Comparison of ENCODE assay signal across 8 cellular contexts in the genomic region with DNA sequence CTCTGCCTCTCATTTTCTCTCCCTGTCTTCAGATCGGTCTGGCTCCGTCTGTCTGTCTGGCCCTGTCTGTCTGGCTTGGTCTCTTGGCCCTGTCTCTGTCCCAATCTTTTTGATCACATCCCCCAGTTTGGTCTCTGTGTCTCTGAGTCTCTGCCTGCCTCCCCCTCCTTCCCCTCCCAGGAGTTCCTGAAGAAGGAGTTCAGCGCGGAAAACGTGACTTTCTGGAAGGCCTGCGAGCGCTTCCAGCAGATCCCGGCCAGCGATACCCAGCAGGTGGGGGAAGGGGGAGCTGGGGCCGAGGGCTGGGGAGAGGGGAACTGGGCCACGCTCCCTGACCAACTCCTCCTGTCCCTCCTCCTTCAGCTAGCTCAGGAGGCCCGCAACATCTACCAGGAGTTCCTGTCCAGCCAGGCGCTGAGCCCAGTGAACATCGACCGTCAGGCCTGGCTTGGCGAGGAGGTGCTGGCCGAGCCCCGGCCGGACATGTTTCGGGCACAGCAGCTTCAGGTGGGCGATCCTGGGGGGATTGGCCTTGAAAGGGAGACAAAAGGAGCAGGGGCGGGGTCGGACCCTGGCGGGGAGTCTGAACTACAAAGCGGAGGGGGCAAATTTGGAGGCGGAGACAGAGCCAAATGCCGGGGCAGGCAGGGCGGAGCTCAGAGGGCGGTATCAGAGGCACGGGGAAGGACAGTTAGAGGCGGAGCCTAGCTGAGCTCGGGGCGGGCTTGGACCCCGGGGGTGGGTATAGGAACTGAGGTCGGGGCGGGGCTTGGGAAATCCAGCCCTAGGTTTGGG. TPM values are rescaled to one million over a fixed set of nuclear protein-coding genes. Genes with fewer than 3 reads are reported as not detected.
DNase-seq lines count a peak whose midpoint lies in the region; TF ChIP-seq lines count a peak whose summit lies in the region.

No MANE protein-coding gene starts in this region.

- no peaks in the 10 kb centered on the region for H3K27me3 ChIP-seq in SK-N-SH (ENCODE audit: insufficient read depth)
- no peaks in the 10 kb centered on the region for H3K27me3 ChIP-seq in osteoblast (ENCODE audit: insufficient read depth, low read length)

- TF ChIP-seq EP300 in SK-N-SH (IDR thresholded peaks at IDR 0.05; ENCODE audit: borderline replicate concordance in 1 of 2, low read depth in 1 of 2, low read length in 1 of 2), result no peak

- H3K4me1 Mint-ChIP-seq in glutamatergic neuron (ENCODE audit: low read depth, unreplicated experiment), result peaks cover 16% of the 10 kb centered on the region

- TF ChIP-seq CTCF in SK-N-SH (IDR thresholded peaks at IDR 0.05) (no peak), glutamatergic neuron (IDR thresholded peaks at IDR 0.05; ENCODE audit: partially characterized antibody, unreplicated experiment) (no peak), osteoblast (IDR thresholded peaks at IDR 0.05; ENCODE audit: extremely low read depth, low read depth, low read length) (no peak)

- DNase-seq in EL, result peak; percentile 88
- DNase-seq in SK-N-SH, result peak; percentile 99
- peak; percentile 87 for DNase-seq in glutamatergic neuron
- peak; percentile 100 for DNase-seq in osteoblast (ENCODE audit: insufficient read length, low spot score, missing footprints)
- DNase-seq in activated CD4-positive, CD25-positive, alpha-beta regulatory T cell (lab: John Stamatoyannopoulos, UW), result no peak
- no peak for DNase-seq in NOMO-1 treated with DMSO at 0.1 percent for 48 hours (lab: John Stamatoyannopoulos, UW; ENCODE audit: unreplicated experiment)
- DNase-seq in activated CD8-positive, alpha-beta memory T cell treated with anti-CD3 and anti-CD28 coated beads, Interleukin-2, amount 50 U/mL, for 48 hours, result no peak
- DNase-seq in stimulated activated naive CD4-positive, alpha-beta T cell treated with Interleukin-2 at 50 U/mL for 16 hours (lab: John Stamatoyannopoulos, UW), result no peak

- H3K4me3 ChIP-seq in SK-N-SH (ENCODE audit: low read depth in 2 of 2, low read length in 1 of 2), result peak overlapping the region; percentile 48 to 50
- peak overlapping the region; percentile 70 for H3K4me3 ChIP-seq in osteoblast (ENCODE audit: insufficient read depth, low read length)

- H3K27ac ChIP-seq in SK-N-SH (ENCODE audit: low read depth in 2 of 2, low read length in 1 of 2), result peak overlapping the region; percentile 79 to 93
- no peak overlapping the region for H3K27ac ChIP-seq in osteoblast (ENCODE audit: low read depth, low read length)

- POLR2A ChIA-PET in SK-N-SH (lab: Yijun Ruan, JAX), result interaction anchor here (1.0 to 2.1 kb wide), 3 partner anchors 15 to 187 kb away, joined by 3 to 18 read pairs (median 4); partner anchors contain the start of gene LMAN2

- H3K27ac Mint-ChIP-seq in glutamatergic neuron (ENCODE audit: unreplicated experiment), result peak overlapping the region; percentile 90

- H3K4me2 ChIP-seq in SK-N-SH (peak overlapping the region; percentile 80), osteoblast (ENCODE audit: insufficient read depth, low read length) (peak overlapping the region; percentile 76)

- H3K27me3 Mint-ChIP-seq in glutamatergic neuron (ENCODE audit: unreplicated experiment), result peaks cover 9% of the 10 kb centered on the region

- H3K36me3 ChIP-seq in SK-N-SH (replicated peaks in 1 of 2; ENCODE audit: control insufficient read depth in 1 of 2, insufficient read depth in 2 of 2, low read length in 1 of 2) (no peaks in the 10 kb centered on the region), osteoblast (ENCODE audit: insufficient read depth, low read length) (no peaks in the 10 kb centered on the region)

- H3K4me3 Mint-ChIP-seq in glutamatergic neuron (ENCODE audit: unreplicated experiment), result peak overlapping the region; percentile 87

- H3K9me3 ChIP-seq in SK-N-SH (no peaks in the 10 kb centered on the region), osteoblast (ENCODE audit: low read depth, low read length) (no peaks in the 10 kb centered on the region)

- peaks cover 15% of the 10 kb centered on the region for H3F3A ChIP-seq in SK-N-SH (replicated peaks; ENCODE audit: insufficient read depth)

- H3K9me3 Mint-ChIP-seq in glutamatergic neuron (ENCODE audit: unreplicated experiment), result peaks cover 4% of the 10 kb centered on the region

- no peaks in the 10 kb centered on the region for H3K36me3 Mint-ChIP-seq in glutamatergic neuron (ENCODE audit: unreplicated experiment)

- CTCF ChIA-PET in SK-N-SH (lab: Yijun Ruan, JAX), result interaction anchor here (0.7 to 5.9 kb wide), 12 partner anchors 11 to 134 kb away, joined by 3 to 58 read pairs (median 8); partner anchors contain the start of genes F12, LMAN2 and SLC34A1

- H2AFZ ChIP-seq in SK-N-SH (ENCODE audit: low read depth) (peak overlapping the region; percentile 89), osteoblast (ENCODE audit: low read length) (peak overlapping the region; percentile 88)

- H3K9ac ChIP-seq in SK-N-SH, result peak overlapping the region; percentile 70

- no peaks in the 10 kb centered on the region for H4K20me1 ChIP-seq in SK-N-SH (ENCODE audit: insufficient read depth)
- H4K20me1 ChIP-seq in osteoblast (ENCODE audit: insufficient read depth, low read length), result no peaks in the 10 kb centered on the region

- H3K79me2 ChIP-seq in SK-N-SH (ENCODE audit: insufficient read depth) (no peaks in the 10 kb centered on the region), osteoblast (ENCODE audit: insufficient read depth, low read length) (no peaks in the 10 kb centered on the region)

- H3K9me2 ChIP-seq in SK-N-SH, result no peaks in the 10 kb centered on the region

- TF ChIP-seq RAD21 in SK-N-SH (IDR thresholded peaks at IDR 0.05; ENCODE audit: low read length), result no peak

- 35% methylated on average over 30 of the region's 36 CpGs for WGBS in SK-N-SH (ENCODE audit: low lambda C conversion rate)

- peaks cover 11 to 46% of the 10 kb centered on the region in 2 experiments for H3K4me1 ChIP-seq in SK-N-SH (ENCODE audit: control insufficient read depth in 1 of 2, insufficient read depth in 2 of 2, low read depth in 1 of 2, low read length in 1 of 2)
- peaks cover 13% of the 10 kb centered on the region for H3K4me1 ChIP-seq in osteoblast (ENCODE audit: insufficient read depth, low read length)

TF ChIP-seq in SK-N-SH, 30 proteins besides CTCF, POLR2A, EP300 and RAD21:
- TF ChIP-seq ELF1 (IDR thresholded peaks at IDR 0.05) (no peak), GATA2 (CRISPR knock-in tag; IDR thresholded peaks at IDR 0.05) (peak; percentile 74; the same call in 1 of the 2 replicates), MXI1 (IDR thresholded peaks at IDR 0.05; ENCODE audit: low read depth, low read length) (peak; percentile 63), MAX (IDR thresholded peaks at IDR 0.05; ENCODE audit: low read depth) (peak; percentile 79; the same call in 1 of the 2 replicates), NFIC (IDR thresholded peaks at IDR 0.05; ENCODE audit: borderline replicate concordance) (peak; percentile 4; the same call in 1 of the 2 replicates)
- TF ChIP-seq, protein P1, sequence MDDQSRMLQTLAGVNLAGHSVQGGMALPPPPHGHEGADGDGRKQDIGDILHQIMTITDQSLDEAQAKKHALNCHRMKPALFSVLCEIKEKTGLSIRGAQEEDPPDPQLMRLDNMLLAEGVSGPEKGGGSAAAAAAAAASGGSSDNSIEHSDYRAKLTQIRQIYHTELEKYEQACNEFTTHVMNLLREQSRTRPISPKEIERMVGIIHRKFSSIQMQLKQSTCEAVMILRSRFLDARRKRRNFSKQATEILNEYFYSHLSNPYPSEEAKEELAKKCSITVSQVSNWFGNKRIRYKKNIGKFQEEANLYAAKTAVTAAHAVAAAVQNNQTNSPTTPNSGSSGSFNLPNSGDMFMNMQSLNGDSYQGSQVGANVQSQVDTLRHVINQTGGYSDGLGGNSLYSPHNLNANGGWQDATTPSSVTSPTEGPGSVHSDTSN (IDR thresholded peaks at IDR 0.05), result no peak
TF ChIP-seq in SK-N-SH: peak in this region for 4.

RNA-seq across cellular contexts. Expression of gene RGS14, which starts 9.0 kb away (rescaled TPM):
- polyA plus RNA-seq in SK-N-SH (2012; rRNA removed), result 26.5 and 27.6 TPM in 2 replicates
- polyA plus RNA-seq in SK-N-SH (2012; cell fraction: cytosol; rRNA removed), result 11.1 and 16.3 TPM in 2 replicates
- polyA plus RNA-seq in SK-N-SH (2012; cell fraction: nucleus; rRNA removed), result 31.0 and 67.8 TPM in 2 replicates
- total RNA-seq in glutamatergic neuron (ENCODE audit: unreplicated experiment) (15.9 TPM), osteoblast (7.4 and 9.4 TPM in 2 replicates)

RNA-seq across cellular contexts. Expression of gene LMAN2, which starts 15.3 kb away (rescaled TPM):
- polyA plus RNA-seq in SK-N-SH (2012; rRNA removed), result 380 and 500 TPM in 2 replicates
- 314 and 316 TPM in 2 replicates for polyA plus RNA-seq in SK-N-SH (2012; cell fraction: cytosol; rRNA removed)
- polyA plus RNA-seq in SK-N-SH (2012; cell fraction: nucleus; rRNA removed), result 380 and 476 TPM in 2 replicates
- total RNA-seq in glutamatergic neuron (ENCODE audit: unreplicated experiment) (75.6 TPM), osteoblast (295 and 356 TPM in 2 replicates)

RNA-seq across cellular contexts. Expression of gene SLC34A1, which starts 17.5 kb away (rescaled TPM):
- 0.03 TPM in 1 of 2 replicates, not detected in the other for polyA plus RNA-seq in SK-N-SH (2012; rRNA removed)
- polyA plus RNA-seq in SK-N-SH (2012; cell fraction: cytosol; rRNA removed), result not detected in 2 replicates
- polyA plus RNA-seq in SK-N-SH (2012; cell fraction: nucleus; rRNA removed), result not detected in 2 replicates
- not detected for total RNA-seq in glutamatergic neuron (ENCODE audit: unreplicated experiment)
- not detected in 2 replicates for total RNA-seq in osteoblast

RNA-seq across cellular contexts. Expression of gene PFN3, which starts 33.7 kb away (rescaled TPM):
- not detected in 2 replicates for polyA plus RNA-seq in SK-N-SH (2012; rRNA removed)
- not detected in 2 replicates for polyA plus RNA-seq in SK-N-SH (2012; cell fraction: cytosol; rRNA removed)
- polyA plus RNA-seq in SK-N-SH (2012; cell fraction: nucleus; rRNA removed), result not detected in 2 replicates
- total RNA-seq in glutamatergic neuron (ENCODE audit: unreplicated experiment), result not detected
- not detected in 2 replicates for total RNA-seq in osteoblast

RNA-seq across cellular contexts. Expression of gene F12, which starts 42.6 kb away (rescaled TPM):
- polyA plus RNA-seq in SK-N-SH (2012; rRNA removed), result 3.8 and 4.3 TPM in 2 replicates
- 1.2 and 3.0 TPM in 2 replicates for polyA plus RNA-seq in SK-N-SH (2012; cell fraction: cytosol; rRNA removed)
- polyA plus RNA-seq in SK-N-SH (2012; cell fraction: nucleus; rRNA removed), result 8.5 and 16.3 TPM in 2 replicates
- 5.4 TPM for total RNA-seq in glutamatergic neuron (ENCODE audit: unreplicated experiment)
- not detected in 2 replicates for total RNA-seq in osteoblast

Comparison
In these comparisons a context has a peak if more than half of its experiments do, and no peak if none do; other contexts are left out.
1. DNase-seq: peak in EL (single experiment), SK-N-SH (single experiment), glutamatergic neuron (single experiment) and osteoblast (single experiment); none in activated CD4-positive, CD25-positive, alpha-beta regulatory T cell (0 of 4), NOMO-1 treated with DMSO at 0.1 percent for 48 hours (single experiment), activated CD8-positive, alpha-beta memory T cell treated with anti-CD3 and anti-CD28 coated beads, Interleukin-2, amount 50 U/mL, for 48 hours (single experiment) and stimulated activated naive CD4-positive, alpha-beta T cell treated with Interleukin-2 at 50 U/mL for 16 hours (single experiment).